ENCODE assay signal across 1 cellular context in genomic region chr10:77970869-77971803, GRCh38.
TF ChIP-seq lines count a peak whose summit lies in the region.

No MANE protein-coding gene starts in this region.

TF ChIP-seq in HepG2, 621 proteins besides CTCF, POLR2A, EP300 and RAD21 (continued from another document and continues in another):
- TF ChIP-seq, protein P1, sequence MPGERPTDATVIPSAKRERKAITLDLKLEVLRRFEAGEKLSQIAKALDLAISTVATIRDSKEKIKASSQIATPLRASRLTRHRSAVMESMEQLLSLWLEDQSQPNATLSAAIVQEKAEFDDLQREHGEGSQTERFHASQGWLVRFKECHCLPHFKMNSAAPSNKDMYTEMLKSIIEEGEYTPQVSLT (CRISPR knock-in tag; IDR thresholded peaks at IDR 0.05; ENCODE audit: borderline replicate concordance, low read depth): no peak
- TF ChIP-seq ZNF282 (IDR thresholded peaks at IDR 0.05; ENCODE audit: partially characterized antibody) (no peak), HNF4G (IDR thresholded peaks at IDR 0.05; ENCODE audit: borderline replicate concordance, low read depth, low read length) (peak; percentile 47; the same call in 1 of the 2 replicates), HNF4G (CRISPR knock-in tag; IDR thresholded peaks at IDR 0.05; ENCODE audit: borderline replicate concordance, low read depth) (no peak; the same call in 1 of the 2 replicates), ZNF251 (CRISPR knock-in tag; IDR thresholded peaks at IDR 0.05) (no peak), HNRNPUL1 (IDR thresholded peaks at IDR 0.05; ENCODE audit: low read depth, low read length) (no peak), ZNF276 (CRISPR knock-in tag; IDR thresholded peaks at IDR 0.05; ENCODE audit: low read depth) (0 out of 2 replicates have a peak, but pooled peaks have one; percentile 36), ZUFSP (CRISPR knock-in tag; IDR thresholded peaks at IDR 0.05; ENCODE audit: borderline replicate concordance) (no peak), FOXA3 (CRISPR knock-in tag; IDR thresholded peaks at IDR 0.05) (peak; percentile 79), ZFYVE20 (CRISPR knock-in tag; IDR thresholded peaks at IDR 0.05; ENCODE audit: borderline replicate concordance, low read depth) (no peak), ZNF10 (CRISPR knock-in tag; IDR thresholded peaks at IDR 0.05; ENCODE audit: borderline replicate concordance, low read depth) (no peak), GATAD1 (CRISPR knock-in tag; IDR thresholded peaks at IDR 0.05) (peak; percentile 12; the same call in 1 of the 2 replicates), MLLT10 (CRISPR knock-in tag; IDR thresholded peaks at IDR 0.05) (no peak), TGIF2 (CRISPR knock-in tag; IDR thresholded peaks at IDR 0.05) (peak; percentile 57), ZMYM2 (CRISPR knock-in tag; IDR thresholded peaks at IDR 0.05) (no peak; the same call in 1 of the 2 replicates), ZNF510 (CRISPR knock-in tag; IDR thresholded peaks at IDR 0.05; ENCODE audit: low read depth) (no peak), HMG20A (CRISPR knock-in tag; IDR thresholded peaks at IDR 0.05; ENCODE audit: borderline replicate concordance) (no peak; the same call in 1 of the 2 replicates), ZNF878 (CRISPR knock-in tag; IDR thresholded peaks at IDR 0.05) (peak; percentile 58; the same call in 1 of the 2 replicates), ZSCAN9 (CRISPR knock-in tag; IDR thresholded peaks at IDR 0.05; ENCODE audit: borderline replicate concordance) (peak; percentile 64; the same call in 1 of the 2 replicates), PTBP1 (IDR thresholded peaks at IDR 0.05; ENCODE audit: low read depth, low read length, poor library complexity, severe bottlenecking) (no peak), POLR2AphosphoS5 (IDR thresholded peaks at IDR 0.05; ENCODE audit: low read depth, low read length) (no peak), SIN3A (IDR thresholded peaks at IDR 0.05; ENCODE audit: borderline replicate concordance, low read depth, low read length) (no peak), REXO4 (CRISPR knock-in tag; IDR thresholded peaks at IDR 0.05; ENCODE audit: borderline replicate concordance) (no peak), ZNF629 (CRISPR knock-in tag; conservative IDR thresholded peaks at IDR 0.05) (no peak), ATF1 (CRISPR knock-in tag; IDR thresholded peaks at IDR 0.05) (peak; percentile 60; the same call in 1 of the 2 replicates), THAP7 (CRISPR knock-in tag; IDR thresholded peaks at IDR 0.05) (no peak), XRCC5 (optimal IDR thresholded peaks at IDR 0.05; ENCODE audit: low read length) (no peak), ZNF446 (CRISPR knock-in tag; IDR thresholded peaks at IDR 0.05) (no peak), ZNF180 (CRISPR knock-in tag; IDR thresholded peaks at IDR 0.05; ENCODE audit: borderline replicate concordance, low read depth) (no peak), SIN3B (IDR thresholded peaks at IDR 0.05; ENCODE audit: low read length) (no peak), NFIB (CRISPR knock-in tag; IDR thresholded peaks at IDR 0.05; ENCODE audit: borderline replicate concordance) (no peak), NFRKB (IDR thresholded peaks at IDR 0.05) (no peak), KAT8 (CRISPR knock-in tag; IDR thresholded peaks at IDR 0.05) (peak; percentile 77; the same call in 1 of the 2 replicates), IRF2 (CRISPR knock-in tag; IDR thresholded peaks at IDR 0.05) (peak; percentile 35; the same call in 1 of the 2 replicates), MLXIP (CRISPR knock-in tag; IDR thresholded peaks at IDR 0.05; ENCODE audit: borderline replicate concordance) (no peak), ELF1 (CRISPR knock-in tag; IDR thresholded peaks at IDR 0.05) (no peak), ZNF331 (CRISPR knock-in tag; IDR thresholded peaks at IDR 0.05) (no peak), NCOA2 (CRISPR knock-in tag; IDR thresholded peaks at IDR 0.05) (peak; percentile 81), DZIP1 (CRISPR knock-in tag; IDR thresholded peaks at IDR 0.05) (no peak), KLF16 (CRISPR knock-in tag; IDR thresholded peaks at IDR 0.05) (peak in 1 of 2 experiments; percentile 78; a peak in 1 of 4 replicates), HOXD1 (CRISPR knock-in tag; IDR thresholded peaks at IDR 0.05) (no peak), HES4 (CRISPR knock-in tag; IDR thresholded peaks at IDR 0.05; ENCODE audit: borderline replicate concordance) (no peak), RBFOX2 (IDR thresholded peaks at IDR 0.05; ENCODE audit: low read depth, low read length) (no peak)
- TF ChIP-seq, protein P2, sequence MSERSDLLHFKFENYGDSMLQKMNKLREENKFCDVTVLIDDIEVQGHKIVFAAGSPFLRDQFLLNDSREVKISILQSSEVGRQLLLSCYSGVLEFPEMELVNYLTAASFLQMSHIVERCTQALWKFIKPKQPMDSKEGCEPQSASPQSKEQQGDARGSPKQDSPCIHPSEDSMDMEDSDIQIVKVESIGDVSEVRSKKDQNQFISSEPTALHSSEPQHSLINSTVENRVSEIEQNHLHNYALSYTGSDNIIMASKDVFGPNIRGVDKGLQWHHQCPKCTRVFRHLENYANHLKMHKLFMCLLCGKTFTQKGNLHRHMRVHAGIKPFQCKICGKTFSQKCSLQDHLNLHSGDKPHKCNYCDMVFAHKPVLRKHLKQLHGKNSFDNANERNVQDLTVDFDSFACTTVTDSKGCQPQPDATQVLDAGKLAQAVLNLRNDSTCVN (CRISPR knock-in tag; IDR thresholded peaks at IDR 0.05; ENCODE audit: borderline replicate concordance): peak; percentile 55; the same call in 1 of the 2 replicates
- TF ChIP-seq, protein P3, sequence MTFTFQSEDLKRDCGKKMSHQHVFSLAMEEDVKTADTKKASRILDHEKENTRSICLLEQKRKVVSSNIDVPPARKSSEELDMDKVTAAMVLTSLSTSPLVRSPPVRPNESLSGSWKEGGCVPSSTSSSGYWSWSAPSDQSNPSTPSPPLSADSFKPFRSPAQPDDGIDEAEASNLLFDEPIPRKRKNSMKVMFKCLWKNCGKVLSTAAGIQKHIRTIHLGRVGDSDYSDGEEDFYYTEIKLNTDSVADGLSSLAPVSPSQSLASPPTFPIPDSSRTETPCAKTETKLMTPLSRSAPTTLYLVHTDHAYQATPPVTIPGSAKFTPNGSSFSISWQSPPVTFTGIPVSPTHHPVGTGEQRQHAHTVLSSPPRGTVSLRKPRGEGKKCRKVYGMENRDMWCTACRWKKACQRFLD (CRISPR knock-in tag; IDR thresholded peaks at IDR 0.05; ENCODE audit: borderline replicate concordance): no peak
- TF ChIP-seq, protein P4, sequence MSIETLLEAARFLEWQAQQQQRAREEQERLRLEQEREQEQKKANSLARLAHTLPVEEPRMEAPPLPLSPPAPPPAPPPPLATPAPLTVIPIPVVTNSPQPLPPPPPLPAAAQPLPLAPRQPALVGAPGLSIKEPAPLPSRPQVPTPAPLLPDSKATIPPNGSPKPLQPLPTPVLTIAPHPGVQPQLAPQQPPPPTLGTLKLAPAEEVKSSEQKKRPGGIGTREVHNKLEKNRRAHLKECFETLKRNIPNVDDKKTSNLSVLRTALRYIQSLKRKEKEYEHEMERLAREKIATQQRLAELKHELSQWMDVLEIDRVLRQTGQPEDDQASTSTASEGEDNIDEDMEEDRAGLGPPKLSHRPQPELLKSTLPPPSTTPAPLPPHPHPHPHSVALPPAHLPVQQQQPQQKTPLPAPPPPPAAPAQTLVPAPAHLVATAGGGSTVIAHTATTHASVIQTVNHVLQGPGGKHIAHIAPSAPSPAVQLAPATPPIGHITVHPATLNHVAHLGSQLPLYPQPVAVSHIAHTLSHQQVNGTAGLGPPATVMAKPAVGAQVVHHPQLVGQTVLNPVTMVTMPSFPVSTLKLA (IDR thresholded peaks at IDR 0.05): peak; percentile 50; the same call in 1 of the 2 replicates
- TF ChIP-seq, protein P5, sequence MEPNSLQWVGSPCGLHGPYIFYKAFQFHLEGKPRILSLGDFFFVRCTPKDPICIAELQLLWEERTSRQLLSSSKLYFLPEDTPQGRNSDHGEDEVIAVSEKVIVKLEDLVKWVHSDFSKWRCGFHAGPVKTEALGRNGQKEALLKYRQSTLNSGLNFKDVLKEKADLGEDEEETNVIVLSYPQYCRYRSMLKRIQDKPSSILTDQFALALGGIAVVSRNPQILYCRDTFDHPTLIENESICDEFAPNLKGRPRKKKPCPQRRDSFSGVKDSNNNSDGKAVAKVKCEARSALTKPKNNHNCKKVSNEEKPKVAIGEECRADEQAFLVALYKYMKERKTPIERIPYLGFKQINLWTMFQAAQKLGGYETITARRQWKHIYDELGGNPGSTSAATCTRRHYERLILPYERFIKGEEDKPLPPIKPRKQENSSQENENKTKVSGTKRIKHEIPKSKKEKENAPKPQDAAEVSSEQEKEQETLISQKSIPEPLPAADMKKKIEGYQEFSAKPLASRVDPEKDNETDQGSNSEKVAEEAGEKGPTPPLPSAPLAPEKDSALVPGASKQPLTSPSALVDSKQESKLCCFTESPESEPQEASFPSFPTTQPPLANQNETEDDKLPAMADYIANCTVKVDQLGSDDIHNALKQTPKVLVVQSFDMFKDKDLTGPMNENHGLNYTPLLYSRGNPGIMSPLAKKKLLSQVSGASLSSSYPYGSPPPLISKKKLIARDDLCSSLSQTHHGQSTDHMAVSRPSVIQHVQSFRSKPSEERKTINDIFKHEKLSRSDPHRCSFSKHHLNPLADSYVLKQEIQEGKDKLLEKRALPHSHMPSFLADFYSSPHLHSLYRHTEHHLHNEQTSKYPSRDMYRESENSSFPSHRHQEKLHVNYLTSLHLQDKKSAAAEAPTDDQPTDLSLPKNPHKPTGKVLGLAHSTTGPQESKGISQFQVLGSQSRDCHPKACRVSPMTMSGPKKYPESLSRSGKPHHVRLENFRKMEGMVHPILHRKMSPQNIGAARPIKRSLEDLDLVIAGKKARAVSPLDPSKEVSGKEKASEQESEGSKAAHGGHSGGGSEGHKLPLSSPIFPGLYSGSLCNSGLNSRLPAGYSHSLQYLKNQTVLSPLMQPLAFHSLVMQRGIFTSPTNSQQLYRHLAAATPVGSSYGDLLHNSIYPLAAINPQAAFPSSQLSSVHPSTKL (CRISPR knock-in tag; IDR thresholded peaks at IDR 0.05): peak; percentile 83
